Comparison of ENCODE assay signal across 16 cellular contexts in genomic region chrX:10496345-10496965, GRCh38.
DNase-seq lines count a peak whose midpoint lies in the region; TF ChIP-seq lines count a peak whose summit lies in the region.
"Had no signal": no experiment of that assay in that cellular context is flagged by ENCODE, and none has a peak within 500 bp of the region (broad histone marks: within the 10 kb centered on the region; RNA-seq: fewer than 3 reads in every experiment).

No MANE protein-coding gene starts in this region.

- H3K36me3 Mint-ChIP-seq in activated CD4-positive, alpha-beta memory T cell treated with anti-CD3 and anti-CD28 coated beads, Interleukin-2, amount 10 ng/mL, durations not matched to agents 7 days and 5 days (ENCODE audit: low read depth), result no peaks in the 10 kb centered on the region
- H3K36me3 Mint-ChIP-seq: activated CD4-positive, alpha-beta memory T cell treated with anti-CD3 and anti-CD28 coated beads for 36 hours; naive thymus-derived CD4-positive, alpha-beta T cell had no signal

- H3K4me1 Mint-ChIP-seq in activated CD4-positive, alpha-beta memory T cell treated with anti-CD3 and anti-CD28 coated beads, Interleukin-2, amount 10 ng/mL, durations not matched to agents 7 days and 5 days, result no peaks in the 10 kb centered on the region
- H3K4me1 Mint-ChIP-seq: naive thymus-derived CD4-positive, alpha-beta T cell had no signal

- no peak overlapping the region for H3K9ac ChIP-seq in Karpas-422 (ENCODE audit: low read length)

- no peaks in the 10 kb centered on the region for H3K79me2 ChIP-seq in Karpas-422 (ENCODE audit: low read length)

- CTCF ChIA-PET in activated CD4-positive, alpha-beta memory T cell treated with anti-CD3 and anti-CD28 coated beads, Interleukin-2, amount 10 ng/mL, durations not matched to agents 7 days and 5 days (lab: Charles Lee), result no interaction called here

- TF ChIP-seq POLR2A in ovary (IDR thresholded peaks at IDR 0.05), result no peak

- H3K4me3 ChIP-seq in AG10803 (ENCODE audit: low read length), result no peak overlapping the region
- H3K4me3 ChIP-seq in Karpas-422 (ENCODE audit: low read length), result no peak overlapping the region
- H3K4me3 ChIP-seq in ovary, result no peak overlapping the region
- H3K4me3 ChIP-seq: spleen had no signal

- peaks cover 4% of the 10 kb centered on the region for H3K9me3 Mint-ChIP-seq in activated CD4-positive, alpha-beta memory T cell treated with anti-CD3 and anti-CD28 coated beads, Interleukin-2, amount 10 ng/mL, durations not matched to agents 7 days and 5 days
- H3K9me3 Mint-ChIP-seq: activated CD4-positive, alpha-beta memory T cell treated with anti-CD3 and anti-CD28 coated beads for 36 hours; dendritic cell treated with granulocyte-macrophage colony-stimulating factor and Interleukin-4, amounts not matched to agents 40 ng/mL and 50 ng/mL, for 4 days had no signal

- H3K27ac ChIP-seq in Karpas-422 (ENCODE audit: low read length) (no peak overlapping the region), ovary (no peak overlapping the region)
- H3K27ac ChIP-seq: spleen had no signal

- H3K36me3 ChIP-seq in Karpas-422 (ENCODE audit: insufficient read depth, low read length) (no peaks in the 10 kb centered on the region), ovary (no peaks in the 10 kb centered on the region)
- H3K36me3 ChIP-seq: spleen had no signal

- no peak overlapping the region for H3K4me2 ChIP-seq in Karpas-422 (ENCODE audit: low read depth, low read length, poor library complexity, severe bottlenecking)

- DNase-seq in AG10803 (ENCODE audit: low read depth) (peak; percentile 88), NCI-H226 (peak; percentile 63), dermis microvascular lymphatic vessel endothelial cell (ENCODE audit: low read depth in 2 of 2) (peak; percentile 85 to 87), lung microvascular endothelial cell (ENCODE audit: low read depth in 2 of 2) (peak; percentile 88 to 89), Karpas-422 (no peak), NCI-H2107 (lab: John Stamatoyannopoulos, UW) (no peak), ovary (no peak)
- DNase-seq in activated CD4-positive, alpha-beta memory T cell treated with anti-CD3 and anti-CD28 coated beads, Interleukin-2, amount 10 ng/mL, durations not matched to agents 7 days and 5 days, result no peak
- DNase-seq: activated CD4-positive, alpha-beta memory T cell treated with anti-CD3 and anti-CD28 coated beads for 36 hours; C1 segment of cervical spinal cord; naive thymus-derived CD4-positive, alpha-beta T cell; NCI-H1930; spleen; T-helper 1 cell had no signal

- H3K4me1 ChIP-seq in Karpas-422 (ENCODE audit: low read length), result no peaks in the 10 kb centered on the region
- no peaks in the 10 kb centered on the region for H3K4me1 ChIP-seq in ovary (ENCODE audit: insufficient read depth)
- H3K4me1 ChIP-seq: spleen had no signal

- intact Hi-C loops in ovary (cut with DNase I), result no loop called here

- H3K27me3 ChIP-seq in Karpas-422 (ENCODE audit: low read length) (no peaks in the 10 kb centered on the region), ovary (no peaks in the 10 kb centered on the region)

- no peak overlapping the region for H3K27ac Mint-ChIP-seq in activated CD4-positive, alpha-beta memory T cell treated with anti-CD3 and anti-CD28 coated beads, Interleukin-2, amount 10 ng/mL, durations not matched to agents 7 days and 5 days
- H3K27ac Mint-ChIP-seq: activated CD4-positive, alpha-beta memory T cell treated with anti-CD3 and anti-CD28 coated beads for 36 hours; dendritic cell treated with granulocyte-macrophage colony-stimulating factor and Interleukin-4, amounts not matched to agents 40 ng/mL and 50 ng/mL, for 4 days; IgD-negative memory B cell; naive thymus-derived CD4-positive, alpha-beta T cell had no signal

- TF ChIP-seq CTCF in AG10803 (conservative IDR thresholded peaks at IDR 0.05; ENCODE audit: low read length), result no peak
- no peak for TF ChIP-seq CTCF in ovary (IDR thresholded peaks at IDR 0.05)

- POLR2A ChIA-PET in activated CD4-positive, alpha-beta memory T cell treated with anti-CD3 and anti-CD28 coated beads, Interleukin-2, amount 10 ng/mL, durations not matched to agents 7 days and 5 days (lab: Charles Lee), result no interaction called here

- H2AFZ ChIP-seq in Karpas-422 (ENCODE audit: low read length), result no peak overlapping the region

- no peaks in the 10 kb centered on the region for H3K9me2 ChIP-seq in Karpas-422 (replicated peaks; ENCODE audit: insufficient read depth, low read length)

- H3K4me3 Mint-ChIP-seq in activated CD4-positive, alpha-beta memory T cell treated with anti-CD3 and anti-CD28 coated beads, Interleukin-2, amount 10 ng/mL, durations not matched to agents 7 days and 5 days, result no peak overlapping the region
- H3K4me3 Mint-ChIP-seq: activated CD4-positive, alpha-beta memory T cell treated with anti-CD3 and anti-CD28 coated beads for 36 hours; dendritic cell treated with granulocyte-macrophage colony-stimulating factor and Interleukin-4, amounts not matched to agents 40 ng/mL and 50 ng/mL, for 4 days; IgD-negative memory B cell; naive thymus-derived CD4-positive, alpha-beta T cell had no signal

- H3K9me3 ChIP-seq in Karpas-422 (ENCODE audit: low read length), result no peaks in the 10 kb centered on the region
- no peaks in the 10 kb centered on the region for H3K9me3 ChIP-seq in ovary
- H3K9me3 ChIP-seq: spleen had no signal

- H3K27me3 Mint-ChIP-seq in activated CD4-positive, alpha-beta memory T cell treated with anti-CD3 and anti-CD28 coated beads, Interleukin-2, amount 10 ng/mL, durations not matched to agents 7 days and 5 days, result no peaks in the 10 kb centered on the region
- H3K27me3 Mint-ChIP-seq: activated CD4-positive, alpha-beta memory T cell treated with anti-CD3 and anti-CD28 coated beads for 36 hours; dendritic cell treated with granulocyte-macrophage colony-stimulating factor and Interleukin-4, amounts not matched to agents 40 ng/mL and 50 ng/mL, for 4 days had no signal

- TF ChIP-seq EP300 in ovary (IDR thresholded peaks at IDR 0.05), result no peak

- H4K20me1 ChIP-seq in Karpas-422 (ENCODE audit: insufficient read depth, low read depth, low read length), result no peaks in the 10 kb centered on the region

Comparison
In these comparisons a context has a peak if more than half of its experiments do, and no peak if none do; other contexts are left out.
1. DNase-seq: peak in AG10803 (single experiment), NCI-H226 (single experiment), dermis microvascular lymphatic vessel endothelial cell (2 of 2) and lung microvascular endothelial cell (2 of 2); none in Karpas-422 (single experiment), NCI-H2107 (single experiment), ovary (0 of 5) and activated CD4-positive, alpha-beta memory T cell treated with anti-CD3 and anti-CD28 coated beads, Interleukin-2, amount 10 ng/mL, durations not matched to agents 7 days and 5 days (single experiment).